Comparison of ENCODE assay signal across 24 cellular contexts in the genomic region with DNA sequence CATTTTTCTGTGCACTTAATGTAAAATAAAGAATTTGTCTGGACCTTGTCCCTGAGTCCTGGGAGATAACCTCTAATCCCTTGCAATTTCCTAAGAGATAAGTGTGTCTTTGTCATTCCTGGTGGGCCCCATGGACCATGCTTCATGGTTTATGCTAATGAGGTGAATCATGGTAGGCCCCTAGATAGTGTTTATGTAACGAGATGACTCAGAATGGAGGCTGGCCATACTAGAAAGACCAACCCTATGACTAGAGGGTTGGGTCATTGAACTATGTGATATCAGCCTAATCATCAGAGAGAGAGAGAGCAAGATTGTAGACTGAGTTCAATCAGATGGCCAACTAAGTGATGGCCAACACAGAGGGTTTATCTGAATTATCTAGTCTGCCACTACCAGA.
A peak's percentile ranks its signal among the peaks of the same experiment; 100 is the strongest.
DNase-seq lines count a peak whose midpoint lies in the region; TF ChIP-seq lines count a peak whose summit lies in the region.
"Had no signal": no experiment of that assay in that cellular context is flagged by ENCODE, and none has a peak within 500 bp of the region (broad histone marks: within the 10 kb centered on the region; RNA-seq: fewer than 3 reads in every experiment).

No MANE protein-coding gene starts in this region.

- DNase-seq in Daoy (ENCODE audit: low read depth), result peak; percentile 82
- peak; percentile 4 for DNase-seq in LHCN-M2 (ENCODE audit: low read depth)
- peak; percentile 9 for DNase-seq in mammary epithelial cell
- DNase-seq in mesenchymal stem cell, result peak; percentile 70
- no peak for DNase-seq in cardiac septum (ENCODE audit: low spot score)
- no peak for DNase-seq in NCI-H1092 (lab: John Stamatoyannopoulos, UW)
- no peak for DNase-seq in NAMALWA (ENCODE audit: low spot score)
- no peak for DNase-seq in NOMO-1 (lab: John Stamatoyannopoulos, UW; ENCODE audit: unreplicated experiment in 2 of 2)
- DNase-seq: activated CD4-positive, alpha-beta T cell treated with anti-CD3 and anti-CD28 coated beads, Interleukin-2, amount 50 U/mL, for 48 hours; activated naive CD4-positive, alpha-beta T cell; activated T-cell treated with anti-CD3 and anti-CD28 coated beads for 4 hours; amygdala; gastrocnemius medialis; Kasumi-1; NCI-H1417; NCI-H2171 treated with DMSO at 0.1 percent for 48 hours; NCI-H748 treated with DMSO at 0.1 percent for 48 hours; nephron progenitor cell; OCI-M1; small intestine; stimulated activated CD4-positive, alpha-beta T cell treated with anti-CD3 and anti-CD28 coated beads, Interleukin-4, amount 100 ng/mL, for 4 hours; substantia nigra; T-helper 17 cell had no signal

- no peak overlapping the region for H3K23ac ChIP-seq in mesenchymal stem cell (ENCODE audit: low read length in 2 of 2)

- dilution Hi-C loops in mammary epithelial cell (cut with HindIII; ENCODE audit: low sequenced_read_pairs), result no loop called here

- in situ Hi-C loops in mammary epithelial cell (cut with MboI; ENCODE audit: low sequenced_read_pairs in 2 of 2), result no loop called here

- CTCF ChIA-PET in mammary epithelial cell (lab: Charles Lee; ENCODE audit: low non-redundant PET), result no interaction called here

- no peak overlapping the region for H3K4me3 ChIP-seq in mammary epithelial cell (replicated peaks in 1 of 3; ENCODE audit: insufficient read depth in 1 of 3, low read depth in 2 of 3, low read length in 3 of 3)
- H3K4me3 ChIP-seq in mesenchymal stem cell (ENCODE audit: insufficient read depth in 1 of 2, low read depth in 1 of 2, low read length in 2 of 2), result no peak overlapping the region
- H3K4me3 ChIP-seq: gastrocnemius medialis, SJCRH30 had no signal

- H3K27me3 ChIP-seq in mammary epithelial cell (ENCODE audit: insufficient read depth, low read length), result no peaks in the 10 kb centered on the region
- H3K27me3 ChIP-seq in mesenchymal stem cell (ENCODE audit: control insufficient read depth in 1 of 2, insufficient read depth in 1 of 2, low read length in 2 of 2), result peaks cover 0 to 47% of the 10 kb centered on the region in 2 experiments
- H3K27me3 ChIP-seq: SJCRH30 had no signal

- no peaks in the 10 kb centered on the region for H4K20me1 ChIP-seq in mammary epithelial cell (ENCODE audit: insufficient read depth, low read length)

- no peak overlapping the region for H2BK12ac ChIP-seq in mesenchymal stem cell (ENCODE audit: low read length in 2 of 2)

- H3K27ac ChIP-seq in mammary epithelial cell (ENCODE audit: insufficient read depth, low read depth, low read length) (no peak overlapping the region), mesenchymal stem cell (ENCODE audit: low read length, poor library complexity, severe bottlenecking) (no peak overlapping the region)
- H3K27ac ChIP-seq: gastrocnemius medialis, SJCRH30 had no signal

- intact Hi-C loops in mammary epithelial cell (cut with micrococcal nuclease) (no loop called here), cardiac septum (cut with DNase I) (no loop called here)

- H2BK5ac ChIP-seq in mesenchymal stem cell (ENCODE audit: low read depth, low read length, poor library complexity, severe bottlenecking), result no peak overlapping the region

- no peak for TF ChIP-seq CTCF in mammary epithelial cell (conservative IDR thresholded peaks at IDR 0.05 in 1 of 2, IDR thresholded peaks at IDR 0.05 in 1 of 2; ENCODE audit: extremely low read depth in 1 of 2, insufficient read depth in 1 of 2, low read depth in 1 of 2, low read length in 2 of 2)

- H3K4me1 ChIP-seq in mammary epithelial cell (ENCODE audit: insufficient read depth, low read length) (no peaks in the 10 kb centered on the region), mesenchymal stem cell (ENCODE audit: control insufficient read depth, insufficient read depth, low read depth, low read length) (no peaks in the 10 kb centered on the region)
- H3K4me1 ChIP-seq: gastrocnemius medialis, SJCRH30 had no signal

- 0% methylated on average over 1 of the region's 1 CpG for WGBS in mammary epithelial cell (ENCODE audit: low coverage, missing lambda C conversion rate)
- 14% methylated on average over 1 of the region's 1 CpG for WGBS in mesenchymal stem cell

- H3K36me3 ChIP-seq in mammary epithelial cell (ENCODE audit: insufficient read depth, low read length) (no peaks in the 10 kb centered on the region), mesenchymal stem cell (ENCODE audit: control insufficient read depth in 1 of 2, insufficient read depth in 2 of 2, low read depth in 1 of 2, low read length in 2 of 2) (no peaks in the 10 kb centered on the region)
- H3K36me3 ChIP-seq: gastrocnemius medialis, SJCRH30 had no signal

- no peak overlapping the region for H2BK120ac ChIP-seq in mesenchymal stem cell (ENCODE audit: low read depth, low read length)

- H3K9me3 ChIP-seq in mammary epithelial cell (replicated peaks; ENCODE audit: insufficient read depth, low read length) (peaks cover 5% of the 10 kb centered on the region), mesenchymal stem cell (ENCODE audit: control insufficient read depth, low read length) (peaks cover 12% of the 10 kb centered on the region)
- H3K9me3 ChIP-seq: gastrocnemius medialis, SJCRH30 had no signal

- H3K14ac ChIP-seq in mesenchymal stem cell (ENCODE audit: low read length in 2 of 2), result no peak overlapping the region

- H3K4me2 ChIP-seq in mammary epithelial cell (ENCODE audit: insufficient read depth, low read depth, low read length) (no peak overlapping the region), mesenchymal stem cell (ENCODE audit: low read length, poor library complexity, severe bottlenecking) (no peak overlapping the region)

- no peak overlapping the region for H3K18ac ChIP-seq in mesenchymal stem cell (ENCODE audit: low read depth in 1 of 2, low read length in 2 of 2)

- H2AFZ ChIP-seq in mammary epithelial cell (ENCODE audit: low read depth, low read length) (no peak overlapping the region), mesenchymal stem cell (ENCODE audit: low read depth, low read length) (no peak overlapping the region)

- no TSS peak for BruUV-seq in mammary epithelial cell (replicated peaks; lab: Mats Ljungman, UMichigan)

- no peaks in the 10 kb centered on the region for H3K79me1 ChIP-seq in mesenchymal stem cell (replicated peaks; ENCODE audit: low read length, poor library complexity, severe bottlenecking)

- H3K9ac ChIP-seq in mammary epithelial cell (ENCODE audit: insufficient read depth, low read length) (no peak overlapping the region), mesenchymal stem cell (ENCODE audit: low read length) (no peak overlapping the region)

- no peak overlapping the region for H2BK15ac ChIP-seq in mesenchymal stem cell (ENCODE audit: low read depth, poor library complexity, severe bottlenecking)

- no peak overlapping the region for H4K8ac ChIP-seq in mesenchymal stem cell (ENCODE audit: low read length)

- no peaks in the 10 kb centered on the region for H3K79me2 ChIP-seq in mammary epithelial cell (ENCODE audit: insufficient read depth, low read length)

- no peak overlapping the region for H3K4ac ChIP-seq in mesenchymal stem cell (ENCODE audit: low read depth in 1 of 2, low read length in 2 of 2)

- no peak overlapping the region for H4K91ac ChIP-seq in mesenchymal stem cell (ENCODE audit: low read length)

- no peak overlapping the region for H2AK5ac ChIP-seq in mesenchymal stem cell (ENCODE audit: low read length, severe bottlenecking)

Comparison
In these comparisons a context has a peak if more than half of its experiments do, and no peak if none do; other contexts are left out.
1. DNase-seq: peak in Daoy (single experiment), LHCN-M2 (single experiment), mammary epithelial cell (single experiment) and mesenchymal stem cell (single experiment); none in cardiac septum (single experiment), NCI-H1092 (single experiment), NAMALWA (single experiment) and NOMO-1 (0 of 2).